8 cellular contexts compared by ENCODE assay signal in the genomic region with DNA sequence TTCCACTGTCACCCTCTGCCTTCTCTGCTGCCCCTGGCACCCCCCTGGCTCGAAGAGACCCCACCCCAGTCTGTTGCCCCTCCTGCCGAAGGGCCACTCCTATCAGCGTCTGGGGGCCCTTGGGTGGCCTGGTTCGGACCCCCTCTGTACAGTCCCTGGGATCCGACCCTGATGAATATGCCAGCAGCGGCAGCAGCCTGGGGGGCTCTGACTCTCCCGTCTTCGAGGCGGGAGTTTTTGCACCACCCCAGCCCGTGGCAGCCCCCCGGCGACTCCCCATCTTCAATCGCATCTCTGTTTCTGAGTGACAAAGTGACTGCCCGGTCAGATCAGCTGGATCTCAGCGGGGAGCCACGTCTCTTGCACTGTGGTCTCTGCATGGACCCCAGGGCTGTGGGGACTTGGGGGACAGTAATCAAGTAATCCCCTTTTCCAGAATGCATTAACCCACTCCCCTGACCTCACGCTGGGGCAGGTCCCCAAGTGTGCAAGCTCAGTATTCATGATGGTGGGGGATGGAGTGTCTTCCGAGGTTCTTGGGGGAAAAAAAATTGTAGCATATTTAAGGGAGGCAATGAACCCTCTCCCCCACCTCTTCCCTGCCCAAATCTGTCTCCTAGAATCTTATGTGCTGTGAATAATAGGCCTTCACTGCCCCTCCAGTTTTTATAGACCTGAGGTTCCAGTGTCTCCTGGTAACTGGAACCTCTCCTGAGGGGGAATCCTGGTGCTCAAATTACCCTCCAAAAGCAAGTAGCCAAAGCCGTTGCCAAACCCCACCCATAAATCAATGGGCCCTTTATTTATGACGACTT. TPM values are rescaled to one million over a fixed set of nuclear protein-coding genes. Genes with fewer than 3 reads are reported as not detected.
A peak's percentile ranks its signal among the peaks of the same experiment; 100 is the strongest.
DNase-seq lines count a peak whose midpoint lies in the region; ATAC-seq, FAIRE-seq and TF ChIP-seq lines count a peak whose summit lies in the region.

No MANE protein-coding gene starts in this region.

- H3K27me3 ChIP-seq in astrocyte (ENCODE audit: insufficient read depth, low read length) (no peaks in the 10 kb centered on the region), tibial artery (no peaks in the 10 kb centered on the region)

- intact Hi-C loops in tibial artery (cut with DNase I; ENCODE audit: low total_unique reads) = no loop called here

- H3K9me3 ChIP-seq in astrocyte (ENCODE audit: insufficient read depth, low read depth, low read length) (no peaks in the 10 kb centered on the region), tibial artery (no peaks in the 10 kb centered on the region)

- H3K4me2 ChIP-seq in astrocyte (ENCODE audit: low read length) = peak overlapping the region; percentile 96

- FAIRE-seq in GM12892 (lab: Jason Lieb, UNC) (no peak), astrocyte (lab: Jason Lieb, UNC) (no peak)

- peak overlapping the region; percentile 87 for H3K27ac Mint-ChIP-seq in astrocyte (ENCODE audit: unreplicated experiment)

- no peak overlapping the region for H2AFZ ChIP-seq in astrocyte (ENCODE audit: low read depth, low read length)

- no peak for TF ChIP-seq CTCF in astrocyte (IDR thresholded peaks at IDR 0.05; ENCODE audit: insufficient read depth, low read depth, low read length)
- TF ChIP-seq CTCF in tibial artery (IDR thresholded peaks at IDR 0.05) = no peak
- no peak for TF ChIP-seq CTCF in GM13977 (IDR thresholded peaks at IDR 0.05; ENCODE audit: extremely low read depth, insufficient read depth, missing control alignments)

- H3K4me3 ChIP-seq in astrocyte (ENCODE audit: insufficient read depth, low read depth, low read length) (peak overlapping the region; percentile 96), tibial artery (peak overlapping the region; percentile 92 to 96)

- peaks cover 40% of the 10 kb centered on the region for H3K79me2 ChIP-seq in astrocyte (ENCODE audit: insufficient read depth, low read length)

- peak overlapping the region; percentile 97 for H3K9ac ChIP-seq in astrocyte (ENCODE audit: low read length)

- ATAC-seq in left lobe of liver = no peak

- peak overlapping the region; percentile 89 for H3K27ac ChIP-seq in astrocyte (ENCODE audit: low read depth, low read length)
- peak overlapping the region; percentile 99 to 100 for H3K27ac ChIP-seq in tibial artery

- H3K27me3 Mint-ChIP-seq in astrocyte (ENCODE audit: low read depth, unreplicated experiment) = no peaks in the 10 kb centered on the region

- peaks cover 22% of the 10 kb centered on the region for H4K20me1 ChIP-seq in astrocyte (ENCODE audit: insufficient read depth, low read length)

- H3K36me3 ChIP-seq in astrocyte (ENCODE audit: insufficient read depth, low read length) (peaks cover 4% of the 10 kb centered on the region), tibial artery (peaks cover 21 to 22% (median 21%) of the 10 kb centered on the region in 3 donors)

- H3K4me1 ChIP-seq in astrocyte (ENCODE audit: insufficient read depth, low read length) (peaks cover 46% of the 10 kb centered on the region), tibial artery (peaks cover 0 to 37% (median 31%) of the 10 kb centered on the region in 4 donors)

- peaks cover 25% of the 10 kb centered on the region for H3K4me1 Mint-ChIP-seq in astrocyte (ENCODE audit: low read depth, unreplicated experiment)

- TF ChIP-seq POLR2A in GM12892 (IDR thresholded peaks at IDR 0.05; ENCODE audit: low read depth, low read length) = peak; percentile 63; the same call in 1 of the 2 replicates

- peaks cover 2% of the 10 kb centered on the region for H3K36me3 Mint-ChIP-seq in astrocyte (ENCODE audit: low read depth, unreplicated experiment)

- peak overlapping the region; percentile 95 for H3K4me3 Mint-ChIP-seq in astrocyte (ENCODE audit: unreplicated experiment)

- in situ Hi-C loops in GM13977 (cut with MboI; ENCODE audit: low pct_unique_long_range_greater_than_20kb, low sequenced_read_pairs, unreplicated experiment) = no loop called here

- no peak for DNase-seq in GM12892 (ENCODE audit: insufficient read length)
- DNase-seq in NCI-H2196 (lab: John Stamatoyannopoulos, UW; ENCODE audit: unreplicated experiment) = peak; percentile 27
- DNase-seq in astrocyte (ENCODE audit: low read depth) = no peak
- peak; percentile 60 for DNase-seq in left lobe of liver (ENCODE audit: low spot score)
- DNase-seq in tibial artery = no peak
- DNase-seq in GM13977 (ENCODE audit: low spot score) = no peak
- no peak for DNase-seq in dedifferentiated amniotic fluid mesenchymal stem cell (ENCODE audit: extremely low spot score)
- DNase-seq in NCI-H82 treated with DMSO at 0.1 percent for 48 hours (lab: John Stamatoyannopoulos, UW; ENCODE audit: unreplicated experiment) = no peak

- H3K9me3 Mint-ChIP-seq in astrocyte (ENCODE audit: unreplicated experiment) = no peaks in the 10 kb centered on the region

RNA-seq across cellular contexts. Expression of a gene that starts 2.0 kb away (rescaled TPM):
- 29.0 TPM for polyA plus RNA-seq in GM12892 (2012; ENCODE audit: missing spikeins)
- total RNA-seq in astrocyte = 21.6 and 28.0 TPM in 2 replicates
- total RNA-seq in left lobe of liver = 44.0 TPM

RNA-seq across cellular contexts. Expression of a gene that starts 3.9 kb away (rescaled TPM):
- 14.7 TPM for polyA plus RNA-seq in GM12892 (2012; ENCODE audit: missing spikeins)
- total RNA-seq in astrocyte (101 and 102 TPM in 2 replicates), left lobe of liver (3.8 TPM)

RNA-seq across cellular contexts. Expression of a gene that starts 17.4 kb away (rescaled TPM):
- polyA plus RNA-seq in GM12892 (2012; ENCODE audit: missing spikeins) = 9.6 TPM
- total RNA-seq in astrocyte = 27.0 and 29.9 TPM in 2 replicates
- total RNA-seq in left lobe of liver = 19.2 TPM

RNA-seq across cellular contexts. Expression of a gene that starts 17.7 kb away (rescaled TPM):
- polyA plus RNA-seq in GM12892 (2012; ENCODE audit: missing spikeins) = 24.4 TPM
- total RNA-seq in astrocyte = 42.0 and 43.2 TPM in 2 replicates
- 21.3 TPM for total RNA-seq in left lobe of liver

RNA-seq across cellular contexts. Expression of a gene that starts 27.1 kb away (rescaled TPM):
- 4,399 TPM for polyA plus RNA-seq in GM12892 (2012; ENCODE audit: missing spikeins)
- total RNA-seq in astrocyte (1,194 and 1,329 TPM in 2 replicates), left lobe of liver (668 TPM)

Comparison
In these comparisons a context has a peak if more than half of its experiments do, and no peak if none do; other contexts are left out.
1. DNase-seq: peak in NCI-H2196 (single experiment) and left lobe of liver (single experiment); none in GM12892 (single experiment), astrocyte (single experiment), tibial artery (0 of 2), GM13977 (single experiment), dedifferentiated amniotic fluid mesenchymal stem cell (single experiment) and NCI-H82 treated with DMSO at 0.1 percent for 48 hours (single experiment).
2. RNA of a gene that starts 3.9 kb away (total RNA-seq): 101 to 102 TPM in astrocyte; 3.8 TPM in left lobe of liver (single experiment); every median in the first group is over 10 times any median in the second.